Comparison of ENCODE assay signal across 9 cellular contexts in the genomic region with DNA sequence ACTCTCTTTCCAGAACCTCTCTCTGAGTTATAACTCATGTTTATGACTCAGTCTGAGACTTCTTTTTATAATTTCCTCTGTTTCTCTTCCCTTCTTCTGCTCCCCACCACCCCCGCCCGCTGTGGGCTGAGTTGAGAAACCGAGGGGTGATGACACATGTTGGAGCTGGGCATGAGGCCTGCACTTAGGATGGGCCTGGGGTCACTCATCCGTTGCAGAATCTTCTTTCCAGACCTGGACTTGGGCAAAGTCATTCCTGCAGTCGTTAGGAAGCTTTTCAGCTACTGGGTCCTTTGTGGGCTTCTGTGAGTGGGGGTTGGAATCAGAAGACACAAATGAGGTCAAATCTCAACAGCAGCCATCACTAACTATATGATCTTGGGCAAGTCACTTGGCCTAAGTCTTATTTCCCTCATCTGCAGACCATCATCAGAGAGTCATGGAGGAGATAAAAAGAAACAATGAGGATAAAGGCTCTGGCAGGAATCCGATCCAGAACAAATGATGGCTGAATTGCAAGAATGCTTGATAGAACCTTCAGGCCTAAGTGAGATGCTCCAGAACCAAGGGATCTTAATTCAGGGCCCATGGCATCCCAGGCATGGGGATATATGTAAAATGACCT. TPM values are rescaled to one million over a fixed set of nuclear protein-coding genes. Genes with fewer than 3 reads are reported as not detected.
A peak's percentile ranks its signal among the peaks of the same experiment; 100 is the strongest.
DNase-seq lines count a peak whose midpoint lies in the region; ATAC-seq and TF ChIP-seq lines count a peak whose summit lies in the region.
"Had no signal": no experiment of that assay in that cellular context is flagged by ENCODE, and none has a peak within 500 bp of the region (broad histone marks: within the 10 kb centered on the region; RNA-seq: fewer than 3 reads in every experiment).

No MANE protein-coding gene starts in this region.

- H3K9me3 ChIP-seq in esophagus muscularis mucosa = no peaks in the 10 kb centered on the region

- H3K27me3 ChIP-seq in BJ (ENCODE audit: control insufficient read depth, insufficient read depth, low read length) = no peaks in the 10 kb centered on the region
- no peaks in the 10 kb centered on the region for H3K27me3 ChIP-seq in esophagus muscularis mucosa

- TF ChIP-seq CTCF in BJ (IDR thresholded peaks at IDR 0.05; ENCODE audit: insufficient read depth, low read depth, low read length) (no peak), nephron progenitor cell (IDR thresholded peaks at IDR 0.05) (no peak), esophagus muscularis mucosa (IDR thresholded peaks at IDR 0.05) (no peak)

- DNase-seq in BJ (ENCODE audit: low read depth) (peak; percentile 26), HK-2 (ENCODE audit: unreplicated experiment) (peak; percentile 78), nephron progenitor cell (no peak), OCI-M1 (lab: John Stamatoyannopoulos, UW) (no peak), esophagus muscularis mucosa (ENCODE audit: extremely low spot score) (no peak), NCI-H128 (lab: John Stamatoyannopoulos, UW; ENCODE audit: unreplicated experiment) (no peak)
- peak; percentile 84 for DNase-seq in activated T-cell treated with anti-CD3 and anti-CD28 coated beads, Interleukin-2, amount 50 U/mL, for 24 hours
- DNase-seq: NCI-H1048 had no signal

- no peak overlapping the region for H3K27ac ChIP-seq in esophagus muscularis mucosa (replicated peaks in 1 of 4)

- H3K4me3 ChIP-seq in BJ (ENCODE audit: low read depth, low read length) (no peak overlapping the region), esophagus muscularis mucosa (no peak overlapping the region)

- no peaks in the 10 kb centered on the region for H3K36me3 ChIP-seq in BJ (ENCODE audit: control insufficient read depth, insufficient read depth, low read length)
- H3K36me3 ChIP-seq in esophagus muscularis mucosa = no peaks in the 10 kb centered on the region

- 74% methylated on average over 6 of the region's 6 CpGs for WGBS in esophagus muscularis mucosa

- H3K4me1 ChIP-seq in esophagus muscularis mucosa = no peaks in the 10 kb centered on the region

- H3K27ac Mint-ChIP-seq in activated T-cell treated with anti-CD3 and anti-CD28 coated beads, Interleukin-2, amount 50 U/mL, for 24 hours = peak overlapping the region; percentile 91
- H3K27ac Mint-ChIP-seq in nephron progenitor cell = peak overlapping the region; percentile 15

- peaks cover 3% of the 10 kb centered on the region for H3K36me3 Mint-ChIP-seq in activated T-cell treated with anti-CD3 and anti-CD28 coated beads, Interleukin-2, amount 50 U/mL, for 24 hours (ENCODE audit: low read depth)
- no peaks in the 10 kb centered on the region for H3K36me3 Mint-ChIP-seq in nephron progenitor cell (ENCODE audit: low read depth)

- peak overlapping the region; percentile 13 for H3K4me3 Mint-ChIP-seq in activated T-cell treated with anti-CD3 and anti-CD28 coated beads, Interleukin-2, amount 50 U/mL, for 24 hours
- H3K4me3 Mint-ChIP-seq in nephron progenitor cell = no peak overlapping the region

- H3K4me1 Mint-ChIP-seq in activated T-cell treated with anti-CD3 and anti-CD28 coated beads, Interleukin-2, amount 50 U/mL, for 24 hours (ENCODE audit: low read depth) = peaks cover 64% of the 10 kb centered on the region
- H3K4me1 Mint-ChIP-seq in nephron progenitor cell = no peaks in the 10 kb centered on the region

- no peak for TF ChIP-seq POLR2A in esophagus muscularis mucosa (IDR thresholded peaks at IDR 0.05; ENCODE audit: low read depth)

- POLR2A ChIA-PET in BJ (lab: Charles Lee) = no interaction called here

- no peaks in the 10 kb centered on the region for H3K27me3 Mint-ChIP-seq in activated T-cell treated with anti-CD3 and anti-CD28 coated beads, Interleukin-2, amount 50 U/mL, for 24 hours
- H3K27me3 Mint-ChIP-seq in nephron progenitor cell (ENCODE audit: low read depth, poor library complexity) = peaks cover 5% of the 10 kb centered on the region

- no peak for TF ChIP-seq EP300 in esophagus muscularis mucosa (IDR thresholded peaks at IDR 0.05)

- H3K9me3 Mint-ChIP-seq in activated T-cell treated with anti-CD3 and anti-CD28 coated beads, Interleukin-2, amount 50 U/mL, for 24 hours = peaks cover 2% of the 10 kb centered on the region
- H3K9me3 Mint-ChIP-seq in nephron progenitor cell = peaks cover 3% of the 10 kb centered on the region

- intact Hi-C loops in esophagus muscularis mucosa (cut with DNase I) = no loop called here

- CTCF ChIA-PET in BJ (lab: Yijun Ruan, JAX) = interaction anchor here (1.0 to 1.6 kb wide), 3 partner anchors 10 to 16 kb away, joined by 4 read pairs; no protein-coding TSS in a partner anchor

- no peak for ATAC-seq in HG02571 (IDR thresholded peaks at IDR 0.05; ENCODE audit: unreplicated experiment)

RNA-seq across cellular contexts. Expression of gene RPS6KA1, which starts 53.4 kb away (rescaled TPM):
- 2.5 and 3.2 TPM in 2 replicates for polyA plus RNA-seq in BJ (2011; rRNA removed)
- 4.6 and 7.5 TPM in 2 replicates for polyA minus RNA-seq in BJ (2011; rRNA and poly(A)+ RNA removed)
- total RNA-seq in esophagus muscularis mucosa = 10 to 100 TPM in 1 of 4 donors, 1 to 10 TPM in 3; 7.0 to 16.7 (median 8.7) TPM

Comparison
In these comparisons a context has a peak if more than half of its experiments do, and no peak if none do; other contexts are left out.
1. DNase-seq: peak in BJ (single experiment), HK-2 (single experiment) and activated T-cell treated with anti-CD3 and anti-CD28 coated beads, Interleukin-2, amount 50 U/mL, for 24 hours (single experiment); none in nephron progenitor cell (single experiment), OCI-M1 (single experiment), esophagus muscularis mucosa (single experiment) and NCI-H128 (single experiment).